Comparison of ENCODE assay signal across 10 cellular contexts in genomic region chr3:69181592-69182211, GRCh38. TPM values are rescaled to one million over a fixed set of nuclear protein-coding genes. Genes with fewer than 3 reads are reported as not detected.
DNase-seq lines count a peak whose midpoint lies in the region; ATAC-seq and TF ChIP-seq lines count a peak whose summit lies in the region.
"Had no signal": no experiment of that assay in that cellular context is flagged by ENCODE, and none has a peak within 500 bp of the region (broad histone marks: within the 10 kb centered on the region; RNA-seq: fewer than 3 reads in every experiment).

No MANE protein-coding gene starts in this region.

- H3K27ac ChIP-seq in SJCRH30 = peak overlapping the region; percentile 60; the same call in 1 of the 2 replicates
- peak overlapping the region; percentile 74 to 82 for H3K27ac ChIP-seq in mucosa of rectum (ENCODE audit: low read depth in 2 of 2, low read length in 2 of 2)
- peak overlapping the region in 1 of 4 donors; percentile 18 for H3K27ac ChIP-seq in upper lobe of left lung

- H3K36me3 ChIP-seq in SJCRH30 (no peaks in the 10 kb centered on the region), mucosa of rectum (ENCODE audit: control insufficient read depth in 2 of 2, insufficient read depth in 2 of 2, low read length in 2 of 2) (peaks cover 31 to 37% of the 10 kb centered on the region in 2 donors), upper lobe of left lung (peaks cover 14 to 62% (median 45%) of the 10 kb centered on the region in 4 donors)

- no peaks in the 10 kb centered on the region for H3K27me3 Mint-ChIP-seq in activated T-cell treated with anti-CD3 and anti-CD28 coated beads, Interleukin-2, amount 50 U/mL, for 4 hours (ENCODE audit: low read depth)

- WGBS in upper lobe of left lung, 2 donors = 75% methylated on average over 9 of the region's 9 CpGs

- TF ChIP-seq EP300 in upper lobe of left lung (IDR thresholded peaks at IDR 0.05) = no peak

- H3K4me3 ChIP-seq in SJCRH30 = no peak overlapping the region
- H3K4me3 ChIP-seq in mucosa of rectum (ENCODE audit: low read length in 2 of 2) = no peak overlapping the region
- no peak overlapping the region for H3K4me3 ChIP-seq in upper lobe of left lung

- ATAC-seq in activated T-cell treated with anti-CD3 and anti-CD28 coated beads, Interleukin-2, amount 50 U/mL, for 4 hours = no peak
- ATAC-seq in HG02870 (IDR thresholded peaks at IDR 0.05; ENCODE audit: unreplicated experiment) (no peak), upper lobe of left lung (ENCODE audit: low FRiP score in 2 of 2) (no peak)

- H3K9me3 ChIP-seq in SJCRH30 (replicated peaks) (no peaks in the 10 kb centered on the region), mucosa of rectum (ENCODE audit: control insufficient read depth in 2 of 2, low read length in 2 of 2) (no peaks in the 10 kb centered on the region), upper lobe of left lung (no peaks in the 10 kb centered on the region)

- H3K27me3 ChIP-seq in SJCRH30 (no peaks in the 10 kb centered on the region), mucosa of rectum (ENCODE audit: control insufficient read depth in 2 of 2, insufficient read depth in 2 of 2, low read length in 2 of 2) (no peaks in the 10 kb centered on the region), upper lobe of left lung (no peaks in the 10 kb centered on the region)

- DNase-seq in COLO829 (ENCODE audit: low spot score) = peak; percentile 80
- DNase-seq in SJCRH30 = peak; percentile 10 to 31
- peak; percentile 12 for DNase-seq in fibroblast of gingiva (ENCODE audit: low read depth)
- no peak for DNase-seq in NCI-H526 (lab: John Stamatoyannopoulos, UW)
- no peak for DNase-seq in activated T-cell treated with anti-CD3 and anti-CD28 coated beads, Interleukin-2, amount 50 U/mL, for 4 hours
- DNase-seq in upper lobe of left lung = no peak
- DNase-seq: activated CD4-positive, alpha-beta T cell treated with anti-CD3 and anti-CD28 coated beads for 4 hours; effector CD8-positive, alpha-beta T cell had no signal

- no peak for TF ChIP-seq CTCF in upper lobe of left lung (IDR thresholded peaks at IDR 0.05)

- no peak for TF ChIP-seq POLR2A in upper lobe of left lung (IDR thresholded peaks at IDR 0.05)

- no peaks in the 10 kb centered on the region for H3K9me3 Mint-ChIP-seq in activated T-cell treated with anti-CD3 and anti-CD28 coated beads, Interleukin-2, amount 50 U/mL, for 4 hours

- peaks cover 49% of the 10 kb centered on the region for H3K36me3 Mint-ChIP-seq in activated T-cell treated with anti-CD3 and anti-CD28 coated beads, Interleukin-2, amount 50 U/mL, for 4 hours (ENCODE audit: insufficient read depth)

- H3K4me3 Mint-ChIP-seq in activated T-cell treated with anti-CD3 and anti-CD28 coated beads, Interleukin-2, amount 50 U/mL, for 4 hours = no peak overlapping the region

- peak overlapping the region in 1 of 2 donors; percentile 24 for H3K9ac ChIP-seq in mucosa of rectum (ENCODE audit: low read depth in 1 of 2, low read length in 2 of 2)

- peaks cover 17% of the 10 kb centered on the region for H3K4me1 Mint-ChIP-seq in activated T-cell treated with anti-CD3 and anti-CD28 coated beads, Interleukin-2, amount 50 U/mL, for 4 hours (ENCODE audit: low read depth)

- H3K4me1 ChIP-seq in SJCRH30 = peaks cover 12% of the 10 kb centered on the region
- peaks cover 20 to 53% of the 10 kb centered on the region in 2 donors for H3K4me1 ChIP-seq in mucosa of rectum (ENCODE audit: control insufficient read depth in 2 of 2, insufficient read depth in 2 of 2, low read length in 2 of 2)
- H3K4me1 ChIP-seq in upper lobe of left lung = peaks cover 6 to 20% (median 17%) of the 10 kb centered on the region in 4 donors

RNA-seq across cellular contexts. Expression of gene LMOD3, which starts 59.3 kb away (rescaled TPM):
- total RNA-seq in SJCRH30 (2014; rRNA removed; shearing (Covaris generic)) = 0.66 and 1.0 TPM in 2 replicates
- not detected for total RNA-seq in activated T-cell treated with anti-CD3 and anti-CD28 coated beads, Interleukin-2, amount 50 U/mL, for 4 hours
- total RNA-seq in upper lobe of left lung = 1 to 10 TPM in 1 of 6 donors, under 1 TPM in 3, not detected in 2; 0.17 to 4.2 (median 0.40) TPM

Comparison
In these comparisons a context has a peak if more than half of its experiments do, and no peak if none do; other contexts are left out.
1. DNase-seq: peak in COLO829 (single experiment), SJCRH30 (2 of 2) and fibroblast of gingiva (single experiment); none in NCI-H526 (0 of 2), activated T-cell treated with anti-CD3 and anti-CD28 coated beads, Interleukin-2, amount 50 U/mL, for 4 hours (single experiment) and upper lobe of left lung (0 of 2).